Comparison of ENCODE assay signal across 14 cellular contexts in genomic region chr1:2274231-2274967, GRCh38. TPM values are rescaled to one million over a fixed set of nuclear protein-coding genes. Genes with fewer than 3 reads are reported as not detected.
A peak's percentile ranks its signal among the peaks of the same experiment; 100 is the strongest.
DNase-seq lines count a peak whose midpoint lies in the region; ATAC-seq and TF ChIP-seq lines count a peak whose summit lies in the region.
"Had no signal": no experiment of that assay in that cellular context is flagged by ENCODE, and none has a peak within 500 bp of the region (broad histone marks: within the 10 kb centered on the region; RNA-seq: fewer than 3 reads in every experiment).

No MANE protein-coding gene starts in this region.

- DNase-seq in cardiac muscle cell (ENCODE audit: low read depth in 1 of 2, low spot score in 1 of 2): no peak
- DNase-seq in left cardiac atrium: no peak
- DNase-seq in trophoblast cell: no peak
- DNase-seq in vagina (ENCODE audit: extremely low spot score in 2 of 2): no peak
- DNase-seq in NCI-H345 (lab: John Stamatoyannopoulos, UW): no peak
- no peak for DNase-seq in globus pallidus (ENCODE audit: low spot score)
- DNase-seq in Ammon's horn (ENCODE audit: low spot score): no peak
- DNase-seq: activated CD4-positive, alpha-beta T cell treated with anti-CD3 and anti-CD28 coated beads, Interleukin-2, amount 50 U/mL, for 1 hour; activated naive CD4-positive, alpha-beta T cell treated with Interleukin-2 at 50 U/mL for 16 hours; dorsolateral prefrontal cortex; NCI-H1436; stimulated activated CD4-positive, alpha-beta T cell treated with anti-CD3 and anti-CD28 coated beads, Interleukin-4, amount 100 ng/mL, for 4 hours had no signal

- H3K4me1 ChIP-seq in cardiac muscle cell (ENCODE audit: low read depth) (peaks cover 58% of the 10 kb centered on the region), gastroesophageal sphincter (peaks cover 21 to 100% (median 98%) of the 10 kb centered on the region in 3 donors), trophoblast cell (ENCODE audit: control insufficient read depth in 1 of 2, insufficient read depth in 2 of 2, low read length in 2 of 2) (peaks cover 45 to 57% of the 10 kb centered on the region in 2 experiments), vagina (peaks cover 100% of the 10 kb centered on the region)

- H4K12ac ChIP-seq in trophoblast cell (ENCODE audit: low read depth, low read length): no peak overlapping the region

- no peak overlapping the region for H3K23ac ChIP-seq in trophoblast cell (ENCODE audit: low read length)

- peak overlapping the region; percentile 84 for H3K27ac ChIP-seq in cardiac muscle cell
- peak overlapping the region; percentile 13 to 82 (median 78) for H3K27ac ChIP-seq in gastroesophageal sphincter
- no peak overlapping the region for H3K27ac ChIP-seq in trophoblast cell (ENCODE audit: low read depth, low read length)
- peak overlapping the region; percentile 40 for H3K27ac ChIP-seq in vagina

- no peaks in the 10 kb centered on the region for H3K36me3 ChIP-seq in cardiac muscle cell
- H3K36me3 ChIP-seq in gastroesophageal sphincter: peaks cover 0 to 4% of the 10 kb centered on the region in 2 donors
- peaks cover 5 to 6% of the 10 kb centered on the region in 2 experiments for H3K36me3 ChIP-seq in trophoblast cell (ENCODE audit: control insufficient read depth in 1 of 2, insufficient read depth in 2 of 2, low read length in 2 of 2)
- H3K36me3 ChIP-seq in vagina: no peaks in the 10 kb centered on the region

- H3K9me3 ChIP-seq in cardiac muscle cell (ENCODE audit: low read depth): no peaks in the 10 kb centered on the region
- no peaks in the 10 kb centered on the region for H3K9me3 ChIP-seq in gastroesophageal sphincter
- H3K9me3 ChIP-seq in trophoblast cell (ENCODE audit: insufficient read depth, low read depth, low read length): peaks cover 5% of the 10 kb centered on the region
- no peaks in the 10 kb centered on the region for H3K9me3 ChIP-seq in vagina

- no peak overlapping the region for H2AK5ac ChIP-seq in trophoblast cell (ENCODE audit: low read length)

- H2BK12ac ChIP-seq in trophoblast cell (ENCODE audit: low read length): no peak overlapping the region

- H4K91ac ChIP-seq in trophoblast cell (ENCODE audit: low read depth, low read length): no peak overlapping the region

- no peak overlapping the region for H2BK5ac ChIP-seq in trophoblast cell (ENCODE audit: low read depth, low read length, poor library complexity)

- peaks cover 34% of the 10 kb centered on the region for H3K79me2 ChIP-seq in trophoblast cell (ENCODE audit: control insufficient read depth, insufficient read depth, low read length, poor library complexity)

- H3K4me3 ChIP-seq in cardiac muscle cell: no peak overlapping the region
- H3K4me3 ChIP-seq in gastroesophageal sphincter: peak overlapping the region in 1 of 2 donors; percentile 29
- no peak overlapping the region for H3K4me3 ChIP-seq in trophoblast cell (ENCODE audit: low read depth, low read length)
- H3K4me3 ChIP-seq in vagina: no peak overlapping the region
- H3K4me3 ChIP-seq: dorsolateral prefrontal cortex had no signal

- H2BK120ac ChIP-seq in trophoblast cell (ENCODE audit: insufficient read depth, low read length, poor library complexity): no peak overlapping the region

- TF ChIP-seq POLR2A in gastroesophageal sphincter (IDR thresholded peaks at IDR 0.05) (no peak), vagina (IDR thresholded peaks at IDR 0.05) (no peak)

- 18 to 20% methylated on average over 1 to 8 of the region's 25 CpGs for WGBS in gastroesophageal sphincter (ENCODE audit: low coverage in 1 of 2), 2 donors
- no CpG with 5 or more reads among the region's 25 CpGs for whole genome bisulfite sequencing in trophoblast cell (ENCODE audit: extremely low coverage, insufficient coverage, insufficient read length)

- H3K27me3 ChIP-seq in cardiac muscle cell (no peaks in the 10 kb centered on the region), gastroesophageal sphincter (no peaks in the 10 kb centered on the region), trophoblast cell (ENCODE audit: insufficient read depth, low read length) (no peaks in the 10 kb centered on the region), vagina (no peaks in the 10 kb centered on the region)
- H3K27me3 ChIP-seq: dorsolateral prefrontal cortex had no signal

- H3K9ac ChIP-seq in trophoblast cell (ENCODE audit: low read length): no peak overlapping the region

- no peak overlapping the region for H2AFZ ChIP-seq in trophoblast cell (ENCODE audit: insufficient read depth, low read length, poor library complexity)

- H3K79me1 ChIP-seq in trophoblast cell (ENCODE audit: low read length): peaks cover 10% of the 10 kb centered on the region

- peak overlapping the region; percentile 42 for H3K4ac ChIP-seq in trophoblast cell (ENCODE audit: low read depth, low read length)

- no peak overlapping the region for H4K8ac ChIP-seq in trophoblast cell (ENCODE audit: low read depth, low read length)

- H3K14ac ChIP-seq in trophoblast cell (ENCODE audit: low read length): no peak overlapping the region

- ATAC-seq in left cardiac atrium (no peak), gastroesophageal sphincter (no peak)
- ATAC-seq: left lobe of liver had no signal

- TF ChIP-seq CTCF in cardiac muscle cell (IDR thresholded peaks at IDR 0.05; ENCODE audit: low read depth, low read length) (no peak), gastroesophageal sphincter (IDR thresholded peaks at IDR 0.05) (peak in 1 of 4 experiments; percentile 19), vagina (IDR thresholded peaks at IDR 0.05) (no peak)

- intact Hi-C loops in left cardiac atrium (cut with DNase I) (no loop called here), vagina (cut with DNase I) (loop anchor here (5.0 kb wide), 1 partner anchor 42 kb away; no protein-coding TSS in a partner anchor)

- no peak for TF ChIP-seq EP300 in gastroesophageal sphincter (IDR thresholded peaks at IDR 0.05)

- H3K18ac ChIP-seq in trophoblast cell (ENCODE audit: low read length): no peak overlapping the region

- H3K4me2 ChIP-seq in trophoblast cell (ENCODE audit: low read length): no peak overlapping the region

RNA-seq across cellular contexts. Expression of gene SKI, which starts 46.3 kb away (rescaled TPM):
- total RNA-seq in cardiac muscle cell (25.2 and 31.9 TPM in 2 replicates), left cardiac atrium (10 to 100 TPM; 47.1 to 66.9 TPM), gastroesophageal sphincter (100 to 1,000 TPM in 1 of 4 donors, 10 to 100 TPM in 3; 60.2 to 157 (median 79.0) TPM), vagina (53.8 TPM)
- 2.7 and 5.2 TPM in 2 replicates for polyA plus RNA-seq in cardiac muscle cell
- 73.3 and 73.7 TPM in 2 replicates for polyA plus RNA-seq in trophoblast cell (2013)
